Comparison of ENCODE assay signal across 1 cellular context in the genomic region with DNA sequence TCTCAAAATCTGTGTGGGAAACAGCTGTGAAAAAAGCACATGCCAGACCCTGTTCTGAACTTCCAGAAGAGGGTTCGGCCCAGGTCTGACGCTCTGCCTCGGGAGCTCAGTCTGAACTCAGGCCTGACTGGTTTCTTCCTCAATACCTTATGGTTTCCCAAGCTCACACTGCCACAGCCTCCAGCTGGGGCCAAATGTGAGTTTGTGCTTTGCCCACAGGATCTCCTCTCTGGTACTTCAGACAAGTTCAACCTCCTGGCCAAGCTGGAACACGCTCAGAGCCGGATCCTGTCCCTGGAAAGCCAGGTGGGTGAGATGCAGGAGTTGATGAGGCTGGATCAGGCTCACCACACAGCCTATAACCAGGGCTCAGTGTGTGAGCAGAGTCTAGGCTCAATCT.
TF ChIP-seq lines count a peak whose summit lies in the region.

No MANE protein-coding gene starts in this region.

TF ChIP-seq in HepG2, 621 proteins besides CTCF, POLR2A, EP300 and RAD21 (continued from another document):
- TF ChIP-seq, protein P1, sequence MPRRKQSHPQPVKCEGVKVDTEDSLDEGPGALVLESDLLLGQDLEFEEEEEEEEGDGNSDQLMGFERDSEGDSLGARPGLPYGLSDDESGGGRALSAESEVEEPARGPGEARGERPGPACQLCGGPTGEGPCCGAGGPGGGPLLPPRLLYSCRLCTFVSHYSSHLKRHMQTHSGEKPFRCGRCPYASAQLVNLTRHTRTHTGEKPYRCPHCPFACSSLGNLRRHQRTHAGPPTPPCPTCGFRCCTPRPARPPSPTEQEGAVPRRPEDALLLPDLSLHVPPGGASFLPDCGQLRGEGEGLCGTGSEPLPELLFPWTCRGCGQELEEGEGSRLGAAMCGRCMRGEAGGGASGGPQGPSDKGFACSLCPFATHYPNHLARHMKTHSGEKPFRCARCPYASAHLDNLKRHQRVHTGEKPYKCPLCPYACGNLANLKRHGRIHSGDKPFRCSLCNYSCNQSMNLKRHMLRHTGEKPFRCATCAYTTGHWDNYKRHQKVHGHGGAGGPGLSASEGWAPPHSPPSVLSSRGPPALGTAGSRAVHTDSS (CRISPR knock-in tag; conservative IDR thresholded peaks at IDR 0.05), result no peak
- TF ChIP-seq POGZ (CRISPR knock-in tag; IDR thresholded peaks at IDR 0.05) (no peak), ZNF7 (CRISPR knock-in tag; IDR thresholded peaks at IDR 0.05) (no peak), ZNF558 (CRISPR knock-in tag; IDR thresholded peaks at IDR 0.05; ENCODE audit: borderline replicate concordance) (no peak), JUN (CRISPR knock-in tag; IDR thresholded peaks at IDR 0.05) (no peak), ZNF83 (CRISPR knock-in tag; IDR thresholded peaks at IDR 0.05; ENCODE audit: borderline replicate concordance) (no peak), ZNF749 (CRISPR knock-in tag; IDR thresholded peaks at IDR 0.05; ENCODE audit: borderline replicate concordance) (no peak), PHF5A (CRISPR knock-in tag; IDR thresholded peaks at IDR 0.05; ENCODE audit: low read depth, unreplicated experiment) (no peak), GZF1 (CRISPR knock-in tag; IDR thresholded peaks at IDR 0.05) (no peak), FOXK2 (IDR thresholded peaks at IDR 0.05) (no peak)
- TF ChIP-seq, protein P2, sequence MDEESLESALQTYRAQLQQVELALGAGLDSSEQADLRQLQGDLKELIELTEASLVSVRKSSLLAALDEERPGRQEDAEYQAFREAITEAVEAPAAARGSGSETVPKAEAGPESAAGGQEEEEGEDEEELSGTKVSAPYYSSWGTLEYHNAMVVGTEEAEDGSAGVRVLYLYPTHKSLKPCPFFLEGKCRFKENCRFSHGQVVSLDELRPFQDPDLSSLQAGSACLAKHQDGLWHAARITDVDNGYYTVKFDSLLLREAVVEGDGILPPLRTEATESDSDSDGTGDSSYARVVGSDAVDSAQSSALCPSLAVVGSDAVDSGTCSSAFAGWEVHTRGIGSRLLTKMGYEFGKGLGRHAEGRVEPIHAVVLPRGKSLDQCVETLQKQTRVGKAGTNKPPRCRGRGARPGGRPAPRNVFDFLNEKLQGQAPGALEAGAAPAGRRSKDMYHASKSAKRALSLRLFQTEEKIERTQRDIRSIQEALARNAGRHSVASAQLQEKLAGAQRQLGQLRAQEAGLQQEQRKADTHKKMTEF (CRISPR knock-in tag; IDR thresholded peaks at IDR 0.05), result no peak
